Comparison of ENCODE assay signal across 8 cellular contexts in the genomic region with DNA sequence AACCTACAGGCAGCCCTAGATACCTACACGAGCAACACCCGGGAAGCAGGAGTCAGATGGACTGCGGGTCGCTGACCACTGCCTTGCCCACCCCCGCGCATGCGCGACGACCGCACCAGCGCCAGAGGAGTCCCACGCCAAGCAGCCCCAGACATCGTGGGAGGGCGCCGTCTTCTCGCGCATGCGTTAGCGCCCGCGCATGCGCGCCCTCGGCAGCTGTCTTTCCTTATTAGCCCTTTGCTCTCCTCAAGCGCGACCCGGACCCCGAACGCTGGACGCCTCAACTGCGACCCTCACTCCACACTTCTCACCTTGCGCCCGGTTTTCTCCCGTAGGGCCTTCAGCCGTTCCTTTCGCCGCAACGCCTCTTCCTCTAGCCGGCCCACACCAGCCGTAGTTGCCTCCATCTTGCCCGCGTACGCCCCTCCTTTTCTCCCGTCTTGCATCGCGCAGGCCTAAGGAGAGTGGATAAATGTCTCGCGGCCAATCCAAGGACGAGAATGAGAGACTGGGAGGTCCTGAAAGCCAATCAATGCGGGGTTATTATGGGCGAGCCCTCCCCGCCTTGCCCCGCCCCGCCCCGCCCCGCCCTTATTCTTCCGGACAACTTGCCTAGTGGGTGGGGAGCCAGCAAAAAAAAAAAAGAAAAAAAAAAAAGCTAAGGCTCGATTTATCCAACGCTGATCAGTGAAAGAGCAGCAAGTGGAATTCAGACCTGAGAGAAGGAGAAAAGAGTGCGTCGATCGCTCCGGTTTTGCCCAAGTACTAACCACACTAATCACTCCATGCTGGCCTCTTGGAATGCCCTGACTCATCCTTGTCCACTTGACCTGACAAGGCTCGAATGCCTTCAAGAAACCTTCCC. TPM values are rescaled to one million over a fixed set of nuclear protein-coding genes. Genes with fewer than 3 reads are reported as not detected.
A peak's percentile ranks its signal among the peaks of the same experiment; 100 is the strongest.
DNase-seq lines count a peak whose midpoint lies in the region; TF ChIP-seq lines count a peak whose summit lies in the region.

A gene (minus strand): TSS at position 420 of the 865 bp plus-strand sequence. CDS start 13 bp downstream, at position 407.

- H3K4me2 ChIP-seq in SK-N-SH = peak within 1 kb of the TSS; percentile 88

- H3K36me3 Mint-ChIP-seq in HFFc6 (ENCODE audit: low read depth) = peaks cover 17% of the 10 kb centered on the region; the same call in 1 of the 2 replicates
- peaks cover 6% of the 10 kb centered on the region for H3K36me3 Mint-ChIP-seq in activated naive CD4-positive, alpha-beta T cell treated with anti-CD3 and anti-CD28 coated beads, Interleukin-2, amount 50 U/mL, for 24 hours

- no peaks in the 10 kb centered on the region for H3K9me2 ChIP-seq in SK-N-SH

- H3K4me1 Mint-ChIP-seq in HFFc6 (ENCODE audit: low read depth) = peaks cover 46% of the 10 kb centered on the region
- peaks cover 69% of the 10 kb centered on the region for H3K4me1 Mint-ChIP-seq in activated naive CD4-positive, alpha-beta T cell treated with anti-CD3 and anti-CD28 coated beads, Interleukin-2, amount 50 U/mL, for 24 hours

- peaks cover 0 to 4% of the 10 kb centered on the region in 2 experiments for H3K36me3 ChIP-seq in SK-N-SH (replicated peaks in 1 of 2; ENCODE audit: control insufficient read depth in 1 of 2, insufficient read depth in 2 of 2, low read length in 1 of 2)

- peak within 1 kb of the TSS; percentile 74 to 96 for H3K4me3 ChIP-seq in SK-N-SH (ENCODE audit: low read depth in 2 of 2, low read length in 1 of 2)

- peak in 1 of 2 experiments; percentile 35; a peak in 1 of 4 replicates for TF ChIP-seq EP300 in SK-N-SH (IDR thresholded peaks at IDR 0.05; ENCODE audit: borderline replicate concordance in 1 of 2, low read depth in 1 of 2, low read length in 1 of 2)

- H2AFZ ChIP-seq in SK-N-SH (ENCODE audit: low read depth) = peak within 1 kb of the TSS; percentile 75

- H3K27me3 Mint-ChIP-seq in HFFc6 (ENCODE audit: insufficient read depth) = peaks cover 5% of the 10 kb centered on the region
- H3K27me3 Mint-ChIP-seq in activated naive CD4-positive, alpha-beta T cell treated with anti-CD3 and anti-CD28 coated beads, Interleukin-2, amount 50 U/mL, for 24 hours = no peaks in the 10 kb centered on the region

- H3K9me3 ChIP-seq in SK-N-SH = no peaks in the 10 kb centered on the region

- H3K27ac Mint-ChIP-seq in HFFc6 = peak within 1 kb of the TSS; percentile 100
- H3K27ac Mint-ChIP-seq in activated naive CD4-positive, alpha-beta T cell treated with anti-CD3 and anti-CD28 coated beads, Interleukin-2, amount 50 U/mL, for 24 hours = peak within 1 kb of the TSS; percentile 100

- TF ChIP-seq CTCF in HFFc6 (IDR thresholded peaks at IDR 0.05) (no peak), SK-N-SH (IDR thresholded peaks at IDR 0.05) (no peak)

- H3F3A ChIP-seq in SK-N-SH (replicated peaks; ENCODE audit: insufficient read depth) = no peaks in the 10 kb centered on the region

- no peak for TF ChIP-seq RAD21 in SK-N-SH (IDR thresholded peaks at IDR 0.05; ENCODE audit: low read length)

- H3K4me3 Mint-ChIP-seq in HFFc6 = peak within 1 kb of the TSS; percentile 99
- peak within 1 kb of the TSS; percentile 100 for H3K4me3 Mint-ChIP-seq in activated naive CD4-positive, alpha-beta T cell treated with anti-CD3 and anti-CD28 coated beads, Interleukin-2, amount 50 U/mL, for 24 hours

- peaks cover 3 to 22% of the 10 kb centered on the region in 2 experiments; a peak in 1 of 4 replicates for H3K4me1 ChIP-seq in SK-N-SH (ENCODE audit: control insufficient read depth in 1 of 2, insufficient read depth in 2 of 2, low read depth in 1 of 2, low read length in 1 of 2)

- peaks cover 44% of the 10 kb centered on the region for H4K20me1 ChIP-seq in SK-N-SH (ENCODE audit: insufficient read depth)

- H3K27ac ChIP-seq in SK-N-SH (ENCODE audit: low read depth in 2 of 2, low read length in 1 of 2) = peak within 1 kb of the TSS; percentile 95 to 96
- peak within 1 kb of the TSS; percentile 84 for H3K27ac ChIP-seq in temporal lobe (ENCODE audit: low read depth, low read length)

- H3K79me2 ChIP-seq in SK-N-SH (ENCODE audit: insufficient read depth) = peaks cover 52% of the 10 kb centered on the region

- peak within 1 kb of the TSS; percentile 92 for H3K9ac ChIP-seq in SK-N-SH

- DNase-seq in GM03348 (ENCODE audit: low spot score) = peak; percentile 98
- DNase-seq in HFFc6 = peak; percentile 99
- DNase-seq in NCI-H1048 (lab: John Stamatoyannopoulos, UW) = peak; percentile 90
- peak; percentile 96 for DNase-seq in SK-N-SH
- peak; percentile 88 for DNase-seq in glomerular endothelial cell (ENCODE audit: extremely low read depth, low read depth, low spot score)
- peak; percentile 97 for DNase-seq in occipital lobe (lab: John Stamatoyannopoulos, UW)

- H3K27me3 ChIP-seq in SK-N-SH (ENCODE audit: insufficient read depth) = no peaks in the 10 kb centered on the region

- POLR2A ChIA-PET in SK-N-SH (lab: Yijun Ruan, JAX) = interaction anchor here (0.6 to 1.1 kb wide), 8 partner anchors 29 to 260 kb away, joined by 3 to 6 read pairs (median 3); no protein-coding TSS in a partner anchor

- CTCF ChIA-PET in SK-N-SH (lab: Yijun Ruan, JAX) = interaction anchor here (0.6 to 6.8 kb wide), 3 partner anchors 53 to 496 kb away, joined by 3 to 29 read pairs (median 5); no protein-coding TSS in a partner anchor

- H3K9me3 Mint-ChIP-seq in HFFc6 = no peaks in the 10 kb centered on the region; the same call in 1 of the 2 replicates
- no peaks in the 10 kb centered on the region for H3K9me3 Mint-ChIP-seq in activated naive CD4-positive, alpha-beta T cell treated with anti-CD3 and anti-CD28 coated beads, Interleukin-2, amount 50 U/mL, for 24 hours

- under 1% methylated on average over 64 of the region's 64 CpGs for WGBS in SK-N-SH (ENCODE audit: low lambda C conversion rate)

TF ChIP-seq in SK-N-SH, 30 proteins besides CTCF, POLR2A, EP300 and RAD21 (continues in another document):
- TF ChIP-seq GATA2 (CRISPR knock-in tag; IDR thresholded peaks at IDR 0.05) (no peak), YY1 (IDR thresholded peaks at IDR 0.05; ENCODE audit: low read depth) (peak; percentile 95), TAF1 (IDR thresholded peaks at IDR 0.05; ENCODE audit: borderline replicate concordance, low read depth, low read length) (peak; percentile 76), MEF2A (IDR thresholded peaks at IDR 0.05; ENCODE audit: borderline replicate concordance, low read depth) (no peak), RXRA (IDR thresholded peaks at IDR 0.05; ENCODE audit: borderline replicate concordance, low read depth) (no peak), MXI1 (IDR thresholded peaks at IDR 0.05; ENCODE audit: low read depth, low read length) (peak; percentile 87), NRF1 (IDR thresholded peaks at IDR 0.05; ENCODE audit: low read depth, low read length) (peak; percentile 100), GABPA (IDR thresholded peaks at IDR 0.05; ENCODE audit: low read depth) (peak; percentile 24; the same call in 1 of the 2 replicates)
- TF ChIP-seq, protein P1, sequence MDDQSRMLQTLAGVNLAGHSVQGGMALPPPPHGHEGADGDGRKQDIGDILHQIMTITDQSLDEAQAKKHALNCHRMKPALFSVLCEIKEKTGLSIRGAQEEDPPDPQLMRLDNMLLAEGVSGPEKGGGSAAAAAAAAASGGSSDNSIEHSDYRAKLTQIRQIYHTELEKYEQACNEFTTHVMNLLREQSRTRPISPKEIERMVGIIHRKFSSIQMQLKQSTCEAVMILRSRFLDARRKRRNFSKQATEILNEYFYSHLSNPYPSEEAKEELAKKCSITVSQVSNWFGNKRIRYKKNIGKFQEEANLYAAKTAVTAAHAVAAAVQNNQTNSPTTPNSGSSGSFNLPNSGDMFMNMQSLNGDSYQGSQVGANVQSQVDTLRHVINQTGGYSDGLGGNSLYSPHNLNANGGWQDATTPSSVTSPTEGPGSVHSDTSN (IDR thresholded peaks at IDR 0.05) = peak; percentile 40
- TF ChIP-seq, protein P2, sequence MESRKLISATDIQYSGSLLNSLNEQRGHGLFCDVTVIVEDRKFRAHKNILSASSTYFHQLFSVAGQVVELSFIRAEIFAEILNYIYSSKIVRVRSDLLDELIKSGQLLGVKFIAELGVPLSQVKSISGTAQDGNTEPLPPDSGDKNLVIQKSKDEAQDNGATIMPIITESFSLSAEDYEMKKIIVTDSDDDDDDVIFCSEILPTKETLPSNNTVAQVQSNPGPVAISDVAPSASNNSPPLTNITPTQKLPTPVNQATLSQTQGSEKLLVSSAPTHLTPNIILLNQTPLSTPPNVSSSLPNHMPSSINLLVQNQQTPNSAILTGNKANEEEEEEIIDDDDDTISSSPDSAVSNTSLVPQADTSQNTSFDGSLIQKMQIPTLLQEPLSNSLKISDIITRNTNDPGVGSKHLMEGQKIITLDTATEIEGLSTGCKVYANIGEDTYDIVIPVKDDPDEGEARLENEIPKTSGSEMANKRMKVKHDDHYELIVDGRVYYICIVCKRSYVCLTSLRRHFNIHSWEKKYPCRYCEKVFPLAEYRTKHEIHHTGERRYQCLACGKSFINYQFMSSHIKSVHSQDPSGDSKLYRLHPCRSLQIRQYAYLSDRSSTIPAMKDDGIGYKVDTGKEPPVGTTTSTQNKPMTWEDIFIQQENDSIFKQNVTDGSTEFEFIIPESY (IDR thresholded peaks at IDR 0.05; ENCODE audit: borderline replicate concordance, low read depth) = peak; percentile 73; the same call in 1 of the 2 replicates
- TF ChIP-seq, protein P3, sequence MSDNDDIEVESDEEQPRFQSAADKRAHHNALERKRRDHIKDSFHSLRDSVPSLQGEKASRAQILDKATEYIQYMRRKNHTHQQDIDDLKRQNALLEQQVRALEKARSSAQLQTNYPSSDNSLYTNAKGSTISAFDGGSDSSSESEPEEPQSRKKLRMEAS (IDR thresholded peaks at IDR 0.05; ENCODE audit: low read depth) = peak; percentile 57

RNA-seq across cellular contexts. Expression of the gene that starts here (rescaled TPM):
- total RNA-seq in HFFc6 (2021; fragmentation: NEBNext Ultra II Directional; extraction: Animal tissue kit (Norgen Biotek cat#: 25700)) = 10 to 100 TPM; 21.3 to 27.9 (median 27.2) TPM
- 53.2 and 105 TPM in 2 replicates for polyA plus RNA-seq in SK-N-SH (2012; rRNA removed)
- 68.1 and 147 TPM in 2 replicates for polyA plus RNA-seq in SK-N-SH (2012; cell fraction: cytosol; rRNA removed)
- 66.6 and 79.5 TPM in 2 replicates for polyA plus RNA-seq in SK-N-SH (2012; cell fraction: nucleus; rRNA removed)
- total RNA-seq in glomerular endothelial cell (38.4 and 39.6 TPM in 2 replicates), occipital lobe (17.5 TPM), temporal lobe (14.3 TPM)

Comparison
In these comparisons a context has a peak if more than half of its experiments do, and no peak if none do; other contexts are left out.
1. Peak in every context shown above with its lines: DNase-seq, H3K4me3 ChIP-seq and H3K27ac ChIP-seq.